In genomic region chr16:81778861-81779539, GRCh38 we compare ENCODE assay signal across 8 cellular contexts. TPM values are rescaled to one million over a fixed set of nuclear protein-coding genes. Genes with fewer than 3 reads are reported as not detected.
DNase-seq lines count a peak whose midpoint lies in the region; ATAC-seq, FAIRE-seq and TF ChIP-seq lines count a peak whose summit lies in the region.

TSS of gene PLCG2 (plus strand) at chr16:81779291. CDS start at chr16:81785990, 6,699 bp downstream.

- intact Hi-C loops in T-helper 1 cell treated with Interleukin-12 subunit alpha and Interleukin-12 subunit beta and Interleukin-4 antibody, amounts not matched to agents 30 ng/mL and 1 ng/mL, for 36 hours (cut with micrococcal nuclease), result loop anchor here (1.0 to 10.0 kb wide), 4 partner anchors 20 to 702 kb away; partner anchors contain the start of gene C16orf46
- intact Hi-C loops in ascending aorta (cut with DNase I), result no loop called here

- H3K4me3 ChIP-seq in HUES6 (ENCODE audit: low read depth, low read length) (peak within 1 kb of the TSS; percentile 74), ascending aorta (peak within 1 kb of the TSS; percentile 35 to 66), iPS-15b (ENCODE audit: low read depth, low read length) (peak within 1 kb of the TSS; percentile 69), small intestine (ENCODE audit: low read depth in 1 of 2, low read length in 2 of 2) (peak within 1 kb of the TSS; percentile 66 to 97)

- peaks cover 60% of the 10 kb centered on the region for H3K27me3 ChIP-seq in HUES6 (ENCODE audit: control insufficient read depth, insufficient read depth, low read length)
- H3K27me3 ChIP-seq in ascending aorta, result peaks cover 6% of the 10 kb centered on the region
- peaks cover 46% of the 10 kb centered on the region for H3K27me3 ChIP-seq in iPS-15b (ENCODE audit: control insufficient read depth, insufficient read depth, low read length)
- no peaks in the 10 kb centered on the region for H3K27me3 ChIP-seq in small intestine (ENCODE audit: control insufficient read depth in 2 of 2, insufficient read depth in 2 of 2, low read length in 2 of 2)

- H3K9me3 ChIP-seq in HUES6 (ENCODE audit: control insufficient read depth, insufficient read depth, low read depth, low read length) (no peaks in the 10 kb centered on the region), ascending aorta (no peaks in the 10 kb centered on the region), iPS-15b (ENCODE audit: control insufficient read depth, insufficient read depth, low read length) (no peaks in the 10 kb centered on the region), small intestine (ENCODE audit: control insufficient read depth, low read depth) (no peaks in the 10 kb centered on the region)

- H3K4me1 ChIP-seq in HUES6 (ENCODE audit: control insufficient read depth, insufficient read depth, low read length) (no peaks in the 10 kb centered on the region), ascending aorta (no peaks in the 10 kb centered on the region), iPS-15b (ENCODE audit: control insufficient read depth, insufficient read depth, low read length) (no peaks in the 10 kb centered on the region), small intestine (ENCODE audit: control insufficient read depth in 2 of 2, insufficient read depth in 1 of 2, low read depth in 1 of 2, low read length in 1 of 2) (peaks cover 3 to 7% of the 10 kb centered on the region in 2 donors)

- FAIRE-seq in small intestine (lab: Jason Lieb, UNC), result no peak

- peak; percentile 47 for DNase-seq in EH (ENCODE audit: low read depth)
- DNase-seq in ascending aorta (ENCODE audit: low spot score in 2 of 2), result peak in 1 of 2 donors; percentile 72
- peak; percentile 84 for DNase-seq in small intestine
- no peak for DNase-seq in NCI-H128 (lab: John Stamatoyannopoulos, UW; ENCODE audit: unreplicated experiment)

- TF ChIP-seq CTCF in ascending aorta (IDR thresholded peaks at IDR 0.05), result no peak

- H3K27ac ChIP-seq in HUES6 (ENCODE audit: low read depth, low read length) (no peak within 1 kb of the TSS), ascending aorta (peak within 1 kb of the TSS in 1 of 2 donors; percentile 18), small intestine (ENCODE audit: low read depth in 1 of 2, low read length in 1 of 2) (peak within 1 kb of the TSS; percentile 79 to 83)

- peak; percentile 80 for ATAC-seq in GM21515 (IDR thresholded peaks at IDR 0.05; ENCODE audit: unreplicated experiment)

- H3K36me3 ChIP-seq in HUES6 (ENCODE audit: control insufficient read depth, insufficient read depth, low read length) (no peaks in the 10 kb centered on the region), ascending aorta (no peaks in the 10 kb centered on the region), iPS-15b (ENCODE audit: control insufficient read depth, insufficient read depth, low read length) (no peaks in the 10 kb centered on the region), small intestine (ENCODE audit: control insufficient read depth in 2 of 2, insufficient read depth in 2 of 2, low read length in 2 of 2) (no peaks in the 10 kb centered on the region)

- H3K9ac ChIP-seq in HUES6 (ENCODE audit: low read length) (peak within 1 kb of the TSS; percentile 45), iPS-15b (ENCODE audit: low read depth, low read length) (no peak within 1 kb of the TSS)

- 0% methylated on average over 35 to 78 of the region's 78 CpGs for WGBS in small intestine, 3 donors

RNA-seq across cellular contexts. Expression of gene PLCG2, which starts in this region (rescaled TPM):
- 10.9 and 13.3 TPM in 2 replicates for total RNA-seq in T-helper 1 cell treated with Interleukin-12 subunit alpha and Interleukin-12 subunit beta and Interleukin-4 antibody, amounts not matched to agents 30 ng/mL and 1 ng/mL, for 36 hours
- 34.2 TPM for total RNA-seq in ascending aorta
- 10 to 100 TPM in 2 of 3 donors, 1 to 10 TPM in 1; 8.4 to 27.5 (median 10.3) TPM for polyA plus RNA-seq in small intestine
